16 cellular contexts compared by ENCODE assay signal in genomic region chr6:137681445-137682009, GRCh38.
"Had no signal": no experiment of that assay in that cellular context is flagged by ENCODE, and none has a peak within 500 bp of the region (broad histone marks: within the 10 kb centered on the region; RNA-seq: fewer than 3 reads in every experiment).

No MANE protein-coding gene starts in this region.

- DNase-seq: activated CD4-positive, alpha-beta T cell treated with anti-CD3 and anti-CD28 coated beads for 4 hours; activated CD8-positive, alpha-beta memory T cell treated with anti-CD3 and anti-CD28 coated beads for 24 hours; activated effector memory CD4-positive, alpha-beta T cell treated with anti-CD3 and anti-CD28 coated beads, Interleukin-2, amount 50 U/mL, for 16 hours; effector memory CD8-positive, alpha-beta T cell; foreskin melanocyte; nephron progenitor cell; small intestine; stimulated activated CD4-positive, alpha-beta T cell treated with anti-CD3 and anti-CD28 coated beads, Interleukin-4, amount 100 ng/mL, for 4 hours; stimulated activated CD8-positive, alpha-beta memory T cell treated with anti-CD3 and anti-CD28 coated beads, Interleukin-4, amount 100 ng/mL, for 48 hours; stimulated activated naive CD8-positive, alpha-beta T cell treated with anti-CD3 and anti-CD28 coated beads, Interleukin-15, Interleukin-2, amounts not matched to agents 100 U/mL and 50 U/mL, for 24 hours; T1000; transverse colon had no signal

- H3K36me3 ChIP-seq: right atrium auricular region, transverse colon, vagina had no signal

- H3K27ac ChIP-seq: epithelial cell of prostate, right atrium auricular region, transverse colon, vagina had no signal

- H3K27me3 ChIP-seq: right atrium auricular region, transverse colon, vagina had no signal

- H3K4me1 ChIP-seq: right atrium auricular region, vagina had no signal

- H3K9me3 Mint-ChIP-seq: effector memory CD8-positive, alpha-beta T cell had no signal

- H3K4me1 Mint-ChIP-seq: nephron progenitor cell had no signal

- H3K4me3 Mint-ChIP-seq: effector memory CD8-positive, alpha-beta T cell; nephron progenitor cell had no signal

- H3K27me3 Mint-ChIP-seq: progenitor cell of endocrine pancreas had no signal

- H3K4me3 ChIP-seq: right atrium auricular region, transverse colon, vagina had no signal

- H3K9me3 ChIP-seq: right atrium auricular region, transverse colon, vagina had no signal

- H3K27ac Mint-ChIP-seq: effector memory CD8-positive, alpha-beta T cell; nephron progenitor cell; progenitor cell of endocrine pancreas had no signal
